In genomic region chr17:8287651-8288335, GRCh38 we compare ENCODE assay signal across 7 cellular contexts. TPM values are rescaled to one million over a fixed set of nuclear protein-coding genes. Genes with fewer than 3 reads are reported as not detected.
DNase-seq lines count a peak whose midpoint lies in the region; ATAC-seq and TF ChIP-seq lines count a peak whose summit lies in the region.

No MANE protein-coding gene starts in this region.

- H3K4me1 Mint-ChIP-seq in T-helper 17 cell (peaks cover 31% of the 10 kb centered on the region), glutamatergic neuron (ENCODE audit: low read depth, unreplicated experiment) (peaks cover 6% of the 10 kb centered on the region)

- intact Hi-C loops in spleen (cut with DNase I; ENCODE audit: low total_unique reads) = no loop called here

- no peaks in the 10 kb centered on the region; the same call in 1 of the 2 replicates for H3K36me3 ChIP-seq in HAP-1 (replicated peaks)
- peaks cover 0 to 5% (median 0%) of the 10 kb centered on the region in 6 donors for H3K36me3 ChIP-seq in spleen

- H3K27me3 ChIP-seq in HAP-1 (ENCODE audit: low read depth) = no peaks in the 10 kb centered on the region
- no peaks in the 10 kb centered on the region for H3K27me3 ChIP-seq in spleen (replicated peaks in 1 of 7)

- H3K36me3 Mint-ChIP-seq in T-helper 17 cell (ENCODE audit: low read depth) = no peaks in the 10 kb centered on the region
- H3K36me3 Mint-ChIP-seq in glutamatergic neuron (ENCODE audit: unreplicated experiment) = no peaks in the 10 kb centered on the region

- peak in 1 of 2 experiments; percentile 68 for DNase-seq in HAP-1 (ENCODE audit: low spot score in 2 of 2)
- no peak for DNase-seq in T-helper 17 cell
- DNase-seq in glutamatergic neuron = no peak
- DNase-seq in spleen = peak; percentile 79
- DNase-seq in NCI-H524 (lab: John Stamatoyannopoulos, UW) = no peak
- DNase-seq in stimulated activated CD4-positive, alpha-beta T cell treated with anti-CD3 and anti-CD28 coated beads, Interleukin-4, amount 100 ng/mL, for 24 hours = no peak
- DNase-seq in UCSD-AML1 (lab: John Stamatoyannopoulos, UW; ENCODE audit: unreplicated experiment) = no peak

- no peak for ATAC-seq in T-helper 17 cell

- H3K4me3 ChIP-seq in HAP-1 = peak overlapping the region; percentile 75
- H3K4me3 ChIP-seq in spleen = peak overlapping the region; percentile 66 to 92 (median 75)

- H3K9me3 ChIP-seq in HAP-1 (no peaks in the 10 kb centered on the region), T-helper 17 cell (ENCODE audit: control insufficient read depth, low read length, poor library complexity, severe bottlenecking) (no peaks in the 10 kb centered on the region), spleen (no peaks in the 10 kb centered on the region)

- TF ChIP-seq POLR2A in spleen (IDR thresholded peaks at IDR 0.05) = no peak

- H3K27ac ChIP-seq in spleen = peak overlapping the region; percentile 93 to 98 (median 94)

- H3K27ac Mint-ChIP-seq in T-helper 17 cell (peak overlapping the region; percentile 94), glutamatergic neuron (ENCODE audit: unreplicated experiment) (peak overlapping the region; percentile 96)

- WGBS in spleen, 5 donors = 41 to 49% (median 45%) methylated on average over 18 to 19 of the region's 19 CpGs

- TF ChIP-seq CTCF in glutamatergic neuron (IDR thresholded peaks at IDR 0.05; ENCODE audit: partially characterized antibody, unreplicated experiment) (no peak), spleen (IDR thresholded peaks at IDR 0.05 in 8 of 11, conservative IDR thresholded peaks at IDR 0.05 in 3 of 11) (no peak)

- in situ Hi-C loops in HAP-1 (cut with MboI; ENCODE audit: low sequenced_read_pairs) = no loop called here

- no peaks in the 10 kb centered on the region for H3K27me3 Mint-ChIP-seq in T-helper 17 cell
- no peaks in the 10 kb centered on the region for H3K27me3 Mint-ChIP-seq in glutamatergic neuron (ENCODE audit: unreplicated experiment)

- peaks cover 6% of the 10 kb centered on the region for H3K9me3 Mint-ChIP-seq in glutamatergic neuron (ENCODE audit: unreplicated experiment)

- H3K4me1 ChIP-seq in HAP-1 (peaks cover 10% of the 10 kb centered on the region), spleen (peaks cover 14 to 62% (median 30%) of the 10 kb centered on the region in 6 donors)

- H3K4me3 Mint-ChIP-seq in T-helper 17 cell = peak overlapping the region; percentile 94
- H3K4me3 Mint-ChIP-seq in glutamatergic neuron (ENCODE audit: unreplicated experiment) = peak overlapping the region; percentile 95

RNA-seq across cellular contexts. Expression of gene RANGRF, which starts 0.7 kb away (rescaled TPM):
- total RNA-seq in T-helper 17 cell (10 to 100 TPM; 27.0 to 36.2 TPM), glutamatergic neuron (ENCODE audit: unreplicated experiment) (29.5 TPM), spleen (10 to 100 TPM; 18.9 to 25.6 (median 21.2) TPM)
- 10 to 100 TPM; 52.1 to 55.9 (median 54.1) TPM for polyA plus RNA-seq in spleen

RNA-seq across cellular contexts. Expression of gene SLC25A35, which starts 7.4 kb away (rescaled TPM):
- total RNA-seq in T-helper 17 cell = 1 to 10 TPM; 8.3 to 8.7 TPM
- total RNA-seq in glutamatergic neuron (ENCODE audit: unreplicated experiment) = 4.0 TPM
- 10 to 100 TPM in 1 of 7 donors, 1 to 10 TPM in 6; 4.2 to 16.7 (median 7.3) TPM for total RNA-seq in spleen
- 1 to 10 TPM; 4.6 to 5.6 (median 5.5) TPM for polyA plus RNA-seq in spleen

RNA-seq across cellular contexts. Expression of gene ARHGEF15, which starts 22.2 kb away (rescaled TPM):
- not detected for total RNA-seq in T-helper 17 cell
- total RNA-seq in glutamatergic neuron (ENCODE audit: unreplicated experiment) = 0.66 TPM
- total RNA-seq in spleen = 10 to 100 TPM in 4 of 7 donors, 1 to 10 TPM in 3; 6.9 to 16.7 (median 12.1) TPM
- 10 to 100 TPM in 1 of 3 donors, 1 to 10 TPM in 2; 2.3 to 14.2 (median 7.3) TPM for polyA plus RNA-seq in spleen

RNA-seq across cellular contexts. Expression of gene PFAS, which starts 38.7 kb away (rescaled TPM):
- total RNA-seq in T-helper 17 cell (10 to 100 TPM; 21.1 to 27.0 TPM), glutamatergic neuron (ENCODE audit: unreplicated experiment) (74.6 TPM), spleen (10 to 100 TPM; 14.0 to 70.3 (median 30.8) TPM)
- polyA plus RNA-seq in spleen = 10 to 100 TPM; 12.6 to 22.8 (median 14.1) TPM

RNA-seq across cellular contexts. Expression of gene CTC1, which starts 39.9 kb away (rescaled TPM):
- total RNA-seq in T-helper 17 cell = 100 to 1,000 TPM; 218 TPM
- total RNA-seq in glutamatergic neuron (ENCODE audit: unreplicated experiment) = 85.3 TPM
- total RNA-seq in spleen = 100 to 1,000 TPM in 3 of 7 donors, 10 to 100 TPM in 4; 53.9 to 131 (median 91.3) TPM
- 10 to 100 TPM; 16.6 to 47.4 (median 22.6) TPM for polyA plus RNA-seq in spleen
